ENCODE assay signal across 19 cellular contexts in the genomic region with DNA sequence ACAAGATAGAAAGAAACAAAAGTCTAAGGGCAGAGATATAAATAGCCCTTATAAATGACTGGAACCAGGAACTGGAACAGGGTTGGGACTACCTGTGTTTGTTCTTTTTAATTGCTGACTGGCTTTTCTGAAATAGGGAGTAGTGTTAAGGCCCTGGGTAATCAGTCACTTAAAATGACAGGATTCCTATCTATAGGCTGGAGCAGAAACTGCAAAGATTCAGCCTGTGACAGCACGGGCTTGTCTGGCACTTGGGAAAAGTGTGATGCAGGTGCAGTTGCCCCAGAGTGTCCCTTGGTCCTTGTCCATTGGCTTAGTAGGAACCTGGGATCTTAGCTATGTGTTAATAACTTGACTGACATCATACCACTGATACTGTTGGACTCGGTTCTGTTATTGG. TPM values are rescaled to one million over a fixed set of nuclear protein-coding genes. Genes with fewer than 3 reads are reported as not detected.
"Had no signal": no experiment of that assay in that cellular context is flagged by ENCODE, and none has a peak within 500 bp of the region (broad histone marks: within the 10 kb centered on the region; RNA-seq: fewer than 3 reads in every experiment).

No MANE protein-coding gene starts in this region.

- H3K27me3 ChIP-seq: adrenal gland, dorsolateral prefrontal cortex, gastroesophageal sphincter, left lung, ovary, thyroid gland, uterus had no signal

- H3K27ac Mint-ChIP-seq: activated CD4-positive, alpha-beta memory T cell treated with anti-CD3 and anti-CD28 coated beads, Interleukin-2, amount 10 ng/mL, durations not matched to agents 7 days and 5 days; activated CD4-positive, alpha-beta T cell treated with anti-CD3 and anti-CD28 coated beads for 36 hours; endodermal cell; stimulated activated memory B cell treated with anti-CD40 and anti-IgM and Interleukin-4, amounts not matched to agents 10 μg/mL and 1 μg/mL and 100 μg/mL, for 72 hours; T-helper 1 cell treated with Interleukin-12 subunit alpha and Interleukin-12 subunit beta and Interleukin-4 antibody, amounts not matched to agents 30 μg/mL and 1 μg/mL, for 36 hours had no signal

- H3K4me1 ChIP-seq: adrenal gland, gastroesophageal sphincter, thyroid gland, uterus had no signal

- H3K27me3 Mint-ChIP-seq: activated CD4-positive, alpha-beta T cell treated with anti-CD3 and anti-CD28 coated beads for 36 hours; memory B cell; stimulated activated memory B cell treated with anti-CD40 and anti-IgM and Interleukin-4, amounts not matched to agents 10 μg/mL and 1 μg/mL and 100 μg/mL, for 72 hours had no signal

- H3K9me3 ChIP-seq: adrenal gland, gastroesophageal sphincter, left lung, ovary, thyroid gland, uterus had no signal

- H3K4me3 Mint-ChIP-seq: activated CD4-positive, alpha-beta memory T cell treated with anti-CD3 and anti-CD28 coated beads, Interleukin-2, amount 10 ng/mL, durations not matched to agents 7 days and 5 days; activated CD4-positive, alpha-beta T cell treated with anti-CD3 and anti-CD28 coated beads for 36 hours; activated T-cell treated with anti-CD3 and anti-CD28 coated beads, Interleukin-2, amount 50 U/mL, for 4 hours; endodermal cell; memory B cell; stimulated activated memory B cell treated with anti-CD40 and anti-IgM and Interleukin-4, amounts not matched to agents 10 μg/mL and 1 μg/mL and 100 μg/mL, for 72 hours; T-helper 1 cell treated with Interleukin-12 subunit alpha and Interleukin-12 subunit beta and Interleukin-4 antibody, amounts not matched to agents 30 μg/mL and 1 μg/mL, for 36 hours had no signal

- DNase-seq: activated CD4-positive, alpha-beta memory T cell treated with anti-CD3 and anti-CD28 coated beads, Interleukin-2, amount 10 ng/mL, durations not matched to agents 7 days and 5 days; activated CD4-positive, alpha-beta T cell treated with anti-CD3 and anti-CD28 coated beads for 36 hours; activated effector memory CD4-positive, alpha-beta T cell treated with Interleukin-2 at 50 U/mL for 16 hours; activated naive CD4-positive, alpha-beta T cell treated with anti-CD3 and anti-CD28 coated beads, Interleukin-2, amount 50 U/mL, for 16 hours; activated T-cell treated with anti-CD3 and anti-CD28 coated beads, Interleukin-2, amount 50 U/mL, for 4 hours; adrenal gland; dorsolateral prefrontal cortex; endodermal cell; erythroblast; islet precursor cell; left lung; ovary; thyroid gland; uterus had no signal

- H3K4me1 Mint-ChIP-seq: endodermal cell had no signal

- ATAC-seq: activated CD4-positive, alpha-beta T cell treated with anti-CD3 and anti-CD28 coated beads for 36 hours; activated T-cell treated with anti-CD3 and anti-CD28 coated beads, Interleukin-2, amount 50 U/mL, for 4 hours; gastroesophageal sphincter; left lung; stimulated activated memory B cell treated with anti-CD40 and anti-IgM and Interleukin-4, amounts not matched to agents 10 μg/mL and 1 μg/mL and 100 μg/mL, for 72 hours had no signal

- H3K27ac ChIP-seq: adrenal gland, dorsolateral prefrontal cortex, gastroesophageal sphincter, ovary, thyroid gland, uterus had no signal

- H3K4me3 ChIP-seq: adrenal gland, dorsolateral prefrontal cortex, gastroesophageal sphincter, left lung, ovary, thyroid gland, uterus had no signal

- H3K36me3 ChIP-seq: adrenal gland, gastroesophageal sphincter, left lung, ovary, thyroid gland, uterus had no signal

RNA-seq across cellular contexts. Expression of a gene that starts 14.7 kb away (rescaled TPM):
- polyA plus RNA-seq: neural cell had no signal
